In genomic region chr19:53864308-53864836, GRCh38 we compare ENCODE assay signal across 16 cellular contexts. TPM values are rescaled to one million over a fixed set of nuclear protein-coding genes. Genes with fewer than 3 reads are reported as not detected.
DNase-seq lines count a peak whose midpoint lies in the region; TF ChIP-seq lines count a peak whose summit lies in the region.
"Had no signal": no experiment of that assay in that cellular context is flagged by ENCODE, and none has a peak within 500 bp of the region (broad histone marks: within the 10 kb centered on the region; RNA-seq: fewer than 3 reads in every experiment).

No MANE protein-coding gene starts in this region.

- TF ChIP-seq RAD21 in liver (IDR thresholded peaks at IDR 0.05) = no peak

- in situ Hi-C loops in SK-MEL-5 (cut with HindIII; ENCODE audit: low pct_unique_long_range_greater_than_20kb, low sequenced_read_pairs) = no loop called here

- H3K27me3 Mint-ChIP-seq in type B pancreatic cell = no peaks in the 10 kb centered on the region

- WGBS in liver = 31% methylated on average over 6 of the region's 6 CpGs

- H3K4me3 Mint-ChIP-seq in type B pancreatic cell = peak overlapping the region; percentile 61
- H3K4me3 Mint-ChIP-seq: activated T-helper 1 cell treated with anti-CD3 and anti-CD28 coated beads, Interleukin-12 subunit alpha, Interleukin-12 subunit beta, Interleukin-2, Interleukin-4 antibody, amounts not matched to agents 30 ng/mL and 10 ng/mL and 1 ng/mL, durations not matched to agents 14 hours and 24 hours and 36 hours had no signal

- no peaks in the 10 kb centered on the region for H3K9me3 Mint-ChIP-seq in type B pancreatic cell
- H3K9me3 Mint-ChIP-seq: activated T-helper 1 cell treated with anti-CD3 and anti-CD28 coated beads, Interleukin-12 subunit alpha, Interleukin-12 subunit beta, Interleukin-2, Interleukin-4 antibody, amounts not matched to agents 30 ng/mL and 10 ng/mL and 1 ng/mL, durations not matched to agents 14 hours and 24 hours and 36 hours had no signal

- H3K4me1 ChIP-seq in liver (ENCODE audit: control insufficient read depth in 4 of 4, insufficient read depth in 4 of 4, low read length in 3 of 4) = peaks cover 3 to 12% (median 10%) of the 10 kb centered on the region in 4 donors

- peak; percentile 56 for DNase-seq in NCI-H2029 (lab: John Stamatoyannopoulos, UW)
- DNase-seq in NCI-H2029 treated with DMSO at 0.1 percent for 48 hours (lab: John Stamatoyannopoulos, UW) = no peak
- DNase-seq in SK-MEL-5 (ENCODE audit: low read depth, low spot score) = peak; percentile 80
- no peak for DNase-seq in type B pancreatic cell (ENCODE audit: extremely low spot score, unreplicated experiment)
- DNase-seq in SKM-1 treated with dmso at 0.1 percent for 144 hours (lab: John Stamatoyannopoulos, UW; ENCODE audit: unreplicated experiment) = no peak
- DNase-seq in NCI-H82 treated with DMSO at 0.1 percent for 48 hours (lab: John Stamatoyannopoulos, UW; ENCODE audit: unreplicated experiment) = no peak
- DNase-seq in effector CD8-positive, alpha-beta T cell (lab: John Stamatoyannopoulos, UW) = no peak
- DNase-seq: activated CD4-positive, CD25-positive, alpha-beta regulatory T cell; Karpas-422; NCI-H2171 treated with DMSO at 0.1 percent for 48 hours had no signal

- TF ChIP-seq CTCF in liver (IDR thresholded peaks at IDR 0.05; ENCODE audit: low read depth, low read length, missing input control) (no peak), type B pancreatic cell (conservative IDR thresholded peaks at IDR 0.05) (no peak)

- H3K27ac ChIP-seq in liver (ENCODE audit: low read depth in 1 of 2, low read length in 2 of 2) = no peak overlapping the region

- no peaks in the 10 kb centered on the region for H3K36me3 Mint-ChIP-seq in type B pancreatic cell

- no peak overlapping the region for H3K9ac ChIP-seq in liver (ENCODE audit: low read depth in 1 of 2, low read length in 2 of 2)

- H3K4me1 Mint-ChIP-seq in type B pancreatic cell (ENCODE audit: unreplicated experiment) = no peaks in the 10 kb centered on the region

- H3K36me3 ChIP-seq in liver (ENCODE audit: control insufficient read depth in 4 of 4, insufficient read depth in 3 of 4, low read depth in 1 of 4, low read length in 3 of 4) = no peaks in the 10 kb centered on the region
- H3K36me3 ChIP-seq: tibial nerve had no signal

- H3K27ac Mint-ChIP-seq in type B pancreatic cell = peak overlapping the region; percentile 77

- no peaks in the 10 kb centered on the region for H3K27me3 ChIP-seq in liver (ENCODE audit: control insufficient read depth in 4 of 4, insufficient read depth in 4 of 4, low read length in 3 of 4)

- H3K4me3 ChIP-seq in liver (ENCODE audit: low read depth in 1 of 3, low read length in 3 of 3) = no peak overlapping the region
- H3K4me3 ChIP-seq: tibial nerve had no signal

- no peaks in the 10 kb centered on the region for H3K9me3 ChIP-seq in liver (ENCODE audit: control insufficient read depth in 4 of 4, low read length in 3 of 4)
- H3K9me3 ChIP-seq: tibial nerve had no signal

TF ChIP-seq in liver, 16 proteins besides CTCF, POLR2A, EP300 and RAD21:
- TF ChIP-seq, protein P1, sequence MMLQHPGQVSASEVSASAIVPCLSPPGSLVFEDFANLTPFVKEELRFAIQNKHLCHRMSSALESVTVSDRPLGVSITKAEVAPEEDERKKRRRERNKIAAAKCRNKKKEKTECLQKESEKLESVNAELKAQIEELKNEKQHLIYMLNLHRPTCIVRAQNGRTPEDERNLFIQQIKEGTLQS (IDR thresholded peaks at IDR 0.05) = no peak
- TF ChIP-seq YY1 (IDR thresholded peaks at IDR 0.05) (peak; percentile 35), MAX (IDR thresholded peaks at IDR 0.05) (no peak), GABPA (IDR thresholded peaks at IDR 0.05 in 1 of 2, conservative IDR thresholded peaks at IDR 0.05 in 1 of 2) (peak in 1 of 2 donors; percentile 33), FOXA1 (IDR thresholded peaks at IDR 0.05) (peak; percentile 91), JUND (IDR thresholded peaks at IDR 0.05) (no peak), SP1 (IDR thresholded peaks at IDR 0.05) (peak; percentile 94), NR2F2 (IDR thresholded peaks at IDR 0.05) (peak; percentile 81), HNF4G (IDR thresholded peaks at IDR 0.05) (peak; percentile 59), FOXA2 (IDR thresholded peaks at IDR 0.05) (peak; percentile 97), HNF4A (conservative IDR thresholded peaks at IDR 0.05) (peak; percentile 87 to 88), RXRA (IDR thresholded peaks at IDR 0.05) (peak; percentile 81 to 82)
- TF ChIP-seq, protein P2, sequence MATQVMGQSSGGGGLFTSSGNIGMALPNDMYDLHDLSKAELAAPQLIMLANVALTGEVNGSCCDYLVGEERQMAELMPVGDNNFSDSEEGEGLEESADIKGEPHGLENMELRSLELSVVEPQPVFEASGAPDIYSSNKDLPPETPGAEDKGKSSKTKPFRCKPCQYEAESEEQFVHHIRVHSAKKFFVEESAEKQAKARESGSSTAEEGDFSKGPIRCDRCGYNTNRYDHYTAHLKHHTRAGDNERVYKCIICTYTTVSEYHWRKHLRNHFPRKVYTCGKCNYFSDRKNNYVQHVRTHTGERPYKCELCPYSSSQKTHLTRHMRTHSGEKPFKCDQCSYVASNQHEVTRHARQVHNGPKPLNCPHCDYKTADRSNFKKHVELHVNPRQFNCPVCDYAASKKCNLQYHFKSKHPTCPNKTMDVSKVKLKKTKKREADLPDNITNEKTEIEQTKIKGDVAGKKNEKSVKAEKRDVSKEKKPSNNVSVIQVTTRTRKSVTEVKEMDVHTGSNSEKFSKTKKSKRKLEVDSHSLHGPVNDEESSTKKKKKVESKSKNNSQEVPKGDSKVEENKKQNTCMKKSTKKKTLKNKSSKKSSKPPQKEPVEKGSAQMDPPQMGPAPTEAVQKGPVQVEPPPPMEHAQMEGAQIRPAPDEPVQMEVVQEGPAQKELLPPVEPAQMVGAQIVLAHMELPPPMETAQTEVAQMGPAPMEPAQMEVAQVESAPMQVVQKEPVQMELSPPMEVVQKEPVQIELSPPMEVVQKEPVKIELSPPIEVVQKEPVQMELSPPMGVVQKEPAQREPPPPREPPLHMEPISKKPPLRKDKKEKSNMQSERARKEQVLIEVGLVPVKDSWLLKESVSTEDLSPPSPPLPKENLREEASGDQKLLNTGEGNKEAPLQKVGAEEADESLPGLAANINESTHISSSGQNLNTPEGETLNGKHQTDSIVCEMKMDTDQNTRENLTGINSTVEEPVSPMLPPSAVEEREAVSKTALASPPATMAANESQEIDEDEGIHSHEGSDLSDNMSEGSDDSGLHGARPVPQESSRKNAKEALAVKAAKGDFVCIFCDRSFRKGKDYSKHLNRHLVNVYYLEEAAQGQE (IDR thresholded peaks at IDR 0.05) = peak; percentile 22
TF ChIP-seq in liver: peak in this region for 10.

RNA-seq across cellular contexts. Expression of gene MYADM, which starts 3.3 kb away (rescaled TPM):
- total RNA-seq in SK-MEL-5 (2014; rRNA removed; shearing (Covaris generic)) = 4.0 and 4.5 TPM in 2 replicates
- polyA plus RNA-seq in SK-MEL-5 (2015; cell fraction: cytosol; rRNA removed) = 17.8 and 23.4 TPM in 2 replicates
- polyA plus RNA-seq in SK-MEL-5 (2015; cell fraction: nucleus; rRNA removed) = 2.6 and 14.3 TPM in 2 replicates
- total RNA-seq in liver (1 to 10 TPM; 2.6 to 4.4 TPM), type B pancreatic cell (ENCODE audit: low replicate concordance) (69.5 and 73.5 TPM in 2 replicates)
- 10 to 100 TPM in 1 of 2 donors, 1 to 10 TPM in 1; 8.8 to 28.0 TPM for polyA plus RNA-seq in liver

RNA-seq across cellular contexts. Expression of gene PRKCG, which starts 17.6 kb away (rescaled TPM):
- not detected in 2 replicates for total RNA-seq in SK-MEL-5 (2014; rRNA removed; shearing (Covaris generic))
- polyA plus RNA-seq in SK-MEL-5 (2015; cell fraction: cytosol; rRNA removed) = 0.07 and 0.18 TPM in 2 replicates
- not detected in 2 replicates for polyA plus RNA-seq in SK-MEL-5 (2015; cell fraction: nucleus; rRNA removed)
- total RNA-seq in liver (under 1 TPM in 1 of 2 donors, not detected in 1; 0.09 TPM), type B pancreatic cell (ENCODE audit: low replicate concordance) (2.4 and 3.1 TPM in 2 replicates)
- not detected for polyA plus RNA-seq in liver
- total RNA-seq: activated T-helper 1 cell treated with anti-CD3 and anti-CD28 coated beads, Interleukin-12 subunit alpha, Interleukin-12 subunit beta, Interleukin-2, Interleukin-4 antibody, amounts not matched to agents 30 ng/mL and 10 ng/mL and 1 ng/mL, durations not matched to agents 14 hours and 24 hours and 36 hours; Daoy; tibial nerve had no signal

RNA-seq across cellular contexts. Expression of gene NLRP12, which starts 40.3 kb away (rescaled TPM):
- total RNA-seq in SK-MEL-5 (2014; rRNA removed; shearing (Covaris generic)) = not detected in 2 replicates
- polyA plus RNA-seq in SK-MEL-5 (2015; cell fraction: cytosol; rRNA removed) = 0.06 TPM in 1 of 2 replicates, not detected in the other
- not detected in 2 replicates for polyA plus RNA-seq in SK-MEL-5 (2015; cell fraction: nucleus; rRNA removed)
- total RNA-seq in liver (1 to 10 TPM in 1 of 2 donors, under 1 TPM in 1; 0.98 to 1.8 TPM), type B pancreatic cell (ENCODE audit: low replicate concordance) (not detected in 2 replicates)
- polyA plus RNA-seq in liver = under 1 TPM; 0.10 to 0.18 TPM
- total RNA-seq: activated T-helper 1 cell treated with anti-CD3 and anti-CD28 coated beads, Interleukin-12 subunit alpha, Interleukin-12 subunit beta, Interleukin-2, Interleukin-4 antibody, amounts not matched to agents 30 ng/mL and 10 ng/mL and 1 ng/mL, durations not matched to agents 14 hours and 24 hours and 36 hours; astrocyte; Daoy had no signal

RNA-seq across cellular contexts. Expression of gene CACNG7, which starts 44.7 kb away (rescaled TPM):
- total RNA-seq in SK-MEL-5 (2014; rRNA removed; shearing (Covaris generic)) = not detected in 2 replicates
- polyA plus RNA-seq in SK-MEL-5 (2015; cell fraction: cytosol; rRNA removed) = 0.09 and 0.24 TPM in 2 replicates
- polyA plus RNA-seq in SK-MEL-5 (2015; cell fraction: nucleus; rRNA removed) = 0.47 TPM in 1 of 2 replicates, not detected in the other
- total RNA-seq in liver (not detected), type B pancreatic cell (ENCODE audit: low replicate concordance) (0.67 and 6.0 TPM in 2 replicates)
- polyA plus RNA-seq in liver = not detected
- total RNA-seq: activated T-helper 1 cell treated with anti-CD3 and anti-CD28 coated beads, Interleukin-12 subunit alpha, Interleukin-12 subunit beta, Interleukin-2, Interleukin-4 antibody, amounts not matched to agents 30 ng/mL and 10 ng/mL and 1 ng/mL, durations not matched to agents 14 hours and 24 hours and 36 hours; mononuclear cell; tibial nerve had no signal

Comparison
In these comparisons a context has a peak if more than half of its experiments do, and no peak if none do; other contexts are left out.
1. DNase-seq: peak in NCI-H2029 (single experiment) and SK-MEL-5 (single experiment); none in NCI-H2029 treated with DMSO at 0.1 percent for 48 hours (single experiment), type B pancreatic cell (single experiment), SKM-1 treated with dmso at 0.1 percent for 144 hours (single experiment), NCI-H82 treated with DMSO at 0.1 percent for 48 hours (single experiment) and effector CD8-positive, alpha-beta T cell (single experiment).
2. RNA of gene MYADM, which starts 3.3 kb away (total RNA-seq): 69.5 to 73.5 TPM in type B pancreatic cell; 4.0 to 4.5 TPM in SK-MEL-5 and 2.6 to 4.4 TPM in liver; every median in the first group is over 10 times any median in the second.